In the genomic region with DNA sequence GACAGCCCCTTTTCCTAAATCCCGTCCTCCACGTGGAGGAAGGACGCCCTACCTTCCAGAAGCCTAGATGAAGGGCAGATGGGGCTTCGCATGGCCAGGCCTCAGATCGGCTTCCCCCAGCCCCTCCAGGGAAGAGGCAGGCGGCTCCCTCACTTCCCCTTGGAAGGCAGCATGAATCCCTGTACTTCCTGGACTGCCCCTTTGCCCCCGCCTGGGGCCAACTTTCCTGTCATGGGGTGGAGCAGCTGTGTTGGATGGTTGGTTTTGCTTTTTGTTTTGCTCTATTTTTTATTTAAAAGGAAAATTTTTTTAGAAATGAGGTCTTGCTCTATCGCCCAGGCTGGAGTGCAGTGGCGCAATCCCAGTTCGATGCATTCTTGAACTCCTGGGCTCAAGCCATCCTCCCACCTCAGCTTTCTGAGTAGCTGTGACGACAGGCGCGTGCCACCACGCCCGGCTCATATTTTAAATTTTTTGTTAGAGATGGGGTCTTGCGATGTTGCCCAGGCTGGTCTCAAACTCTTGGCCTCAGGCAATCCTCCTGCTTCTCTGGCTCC, we compare ENCODE assay signal across 9 cellular contexts. TPM values are rescaled to one million over a fixed set of nuclear protein-coding genes. Genes with fewer than 3 reads are reported as not detected.
DNase-seq lines count a peak whose midpoint lies in the region; ATAC-seq lines count a peak whose summit lies in the region.
"Had no signal": no experiment of that assay in that cellular context is flagged by ENCODE, and none has a peak within 500 bp of the region (broad histone marks: within the 10 kb centered on the region; RNA-seq: fewer than 3 reads in every experiment).

No MANE protein-coding gene starts in this region.

- no peaks in the 10 kb centered on the region for H3K9me3 ChIP-seq in endocrine pancreas (ENCODE audit: control insufficient read depth, low read length)
- no peaks in the 10 kb centered on the region for H3K9me3 ChIP-seq in mucosa of rectum (ENCODE audit: control insufficient read depth in 2 of 2, low read length in 2 of 2)

- H3K4me1 ChIP-seq in endocrine pancreas (ENCODE audit: control insufficient read depth, insufficient read depth, low read length) = no peaks in the 10 kb centered on the region
- peaks cover 36 to 46% of the 10 kb centered on the region in 2 donors for H3K4me1 ChIP-seq in mucosa of rectum (ENCODE audit: control insufficient read depth in 2 of 2, insufficient read depth in 2 of 2, low read length in 2 of 2)

- intact Hi-C loops in activated T-helper 2 cell treated with anti-CD3 and anti-CD28 coated beads, Interferon-gamma antibody, Interleukin-2, Interleukin-4, amounts not matched to agents 10 μg/mL and 5 μg/mL and 100 μg/mL, durations not matched to agents 14 hours and 24 hours and 36 hours (cut with micrococcal nuclease) = no loop called here

- no peaks in the 10 kb centered on the region for H3K9me3 Mint-ChIP-seq in activated naive CD4-positive, alpha-beta T cell treated with anti-CD3 and anti-CD28 coated beads, Interleukin-2, amount 50 U/mL, for 72 hours
- no peaks in the 10 kb centered on the region for H3K9me3 Mint-ChIP-seq in activated T-helper 2 cell treated with anti-CD3 and anti-CD28 coated beads, Interferon-gamma antibody, Interleukin-2, Interleukin-4, amounts not matched to agents 10 μg/mL and 5 μg/mL and 100 μg/mL, durations not matched to agents 14 hours and 24 hours and 36 hours
- no peaks in the 10 kb centered on the region for H3K9me3 Mint-ChIP-seq in activated T-cell treated with anti-CD3 and anti-CD28 coated beads, Interleukin-2, amount 50 U/mL, for 4 hours
- H3K9me3 Mint-ChIP-seq: central memory CD8-positive, alpha-beta T cell had no signal

- H3K27ac Mint-ChIP-seq in activated naive CD4-positive, alpha-beta T cell treated with anti-CD3 and anti-CD28 coated beads, Interleukin-2, amount 50 U/mL, for 72 hours = no peak overlapping the region
- H3K27ac Mint-ChIP-seq in activated T-helper 2 cell treated with anti-CD3 and anti-CD28 coated beads, Interferon-gamma antibody, Interleukin-2, Interleukin-4, amounts not matched to agents 10 μg/mL and 5 μg/mL and 100 μg/mL, durations not matched to agents 14 hours and 24 hours and 36 hours = no peak overlapping the region

- H3K9ac ChIP-seq in endocrine pancreas (ENCODE audit: control insufficient read depth, insufficient read depth, low read length) (peak overlapping the region; percentile 71), mucosa of rectum (ENCODE audit: low read depth in 1 of 2, low read length in 2 of 2) (peak overlapping the region in 1 of 2 donors; percentile 66)

- H3K27ac ChIP-seq in mucosa of rectum (ENCODE audit: low read depth in 2 of 2, low read length in 2 of 2) = peak overlapping the region; percentile 72 to 79

- no peaks in the 10 kb centered on the region for H3K36me3 Mint-ChIP-seq in activated naive CD4-positive, alpha-beta T cell treated with anti-CD3 and anti-CD28 coated beads, Interleukin-2, amount 50 U/mL, for 72 hours
- H3K36me3 Mint-ChIP-seq in activated T-helper 2 cell treated with anti-CD3 and anti-CD28 coated beads, Interferon-gamma antibody, Interleukin-2, Interleukin-4, amounts not matched to agents 10 μg/mL and 5 μg/mL and 100 μg/mL, durations not matched to agents 14 hours and 24 hours and 36 hours (ENCODE audit: low read depth) = no peaks in the 10 kb centered on the region
- H3K36me3 Mint-ChIP-seq in activated T-cell treated with anti-CD3 and anti-CD28 coated beads, Interleukin-2, amount 50 U/mL, for 4 hours (ENCODE audit: insufficient read depth) = no peaks in the 10 kb centered on the region

- H3K27me3 Mint-ChIP-seq in activated T-helper 2 cell treated with anti-CD3 and anti-CD28 coated beads, Interferon-gamma antibody, Interleukin-2, Interleukin-4, amounts not matched to agents 10 μg/mL and 5 μg/mL and 100 μg/mL, durations not matched to agents 14 hours and 24 hours and 36 hours (ENCODE audit: low read depth) = no peaks in the 10 kb centered on the region
- peaks cover 13% of the 10 kb centered on the region for H3K27me3 Mint-ChIP-seq in activated T-cell treated with anti-CD3 and anti-CD28 coated beads, Interleukin-2, amount 50 U/mL, for 4 hours (ENCODE audit: low read depth)

- ATAC-seq in activated naive CD4-positive, alpha-beta T cell treated with anti-CD3 and anti-CD28 coated beads, Interleukin-2, amount 50 U/mL, for 72 hours = no peak
- no peak for ATAC-seq in activated T-cell treated with anti-CD3 and anti-CD28 coated beads, Interleukin-2, amount 50 U/mL, for 4 hours

- DNase-seq in A172 (ENCODE audit: low spot score) (peak; percentile 63), MV-4-11 (lab: John Stamatoyannopoulos, UW) (peak; percentile 56), NCI-H524 treated with DMSO at 0.1 percent for 48 hours (lab: John Stamatoyannopoulos, UW) (no peak)
- DNase-seq in activated naive CD4-positive, alpha-beta T cell treated with anti-CD3 and anti-CD28 coated beads, Interleukin-2, amount 50 U/mL, for 72 hours (ENCODE audit: low spot score in 2 of 2) = no peak
- no peak for DNase-seq in activated T-helper 2 cell treated with anti-CD3 and anti-CD28 coated beads, Interferon-gamma antibody, Interleukin-2, Interleukin-4, amounts not matched to agents 10 μg/mL and 5 μg/mL and 100 μg/mL, durations not matched to agents 14 hours and 24 hours and 36 hours (ENCODE audit: low spot score)
- no peak for DNase-seq in activated T-cell treated with anti-CD3 and anti-CD28 coated beads, Interleukin-2, amount 50 U/mL, for 4 hours

- no peaks in the 10 kb centered on the region for H3K4me1 Mint-ChIP-seq in activated T-helper 2 cell treated with anti-CD3 and anti-CD28 coated beads, Interferon-gamma antibody, Interleukin-2, Interleukin-4, amounts not matched to agents 10 μg/mL and 5 μg/mL and 100 μg/mL, durations not matched to agents 14 hours and 24 hours and 36 hours (ENCODE audit: low read depth)
- H3K4me1 Mint-ChIP-seq in activated T-cell treated with anti-CD3 and anti-CD28 coated beads, Interleukin-2, amount 50 U/mL, for 4 hours (ENCODE audit: low read depth) = no peaks in the 10 kb centered on the region
- H3K4me1 Mint-ChIP-seq: central memory CD8-positive, alpha-beta T cell had no signal

- H3K4me3 ChIP-seq in endocrine pancreas (ENCODE audit: control insufficient read depth, insufficient read depth, low read length) (no peak overlapping the region), mucosa of rectum (ENCODE audit: low read length in 2 of 2) (peak overlapping the region; percentile 31 to 67)

- H3K27me3 ChIP-seq in endocrine pancreas (ENCODE audit: control insufficient read depth, insufficient read depth, low read length) = no peaks in the 10 kb centered on the region
- no peaks in the 10 kb centered on the region for H3K27me3 ChIP-seq in mucosa of rectum (ENCODE audit: control insufficient read depth in 2 of 2, insufficient read depth in 2 of 2, low read length in 2 of 2)

- H3K4me3 Mint-ChIP-seq in activated T-helper 2 cell treated with anti-CD3 and anti-CD28 coated beads, Interferon-gamma antibody, Interleukin-2, Interleukin-4, amounts not matched to agents 10 μg/mL and 5 μg/mL and 100 μg/mL, durations not matched to agents 14 hours and 24 hours and 36 hours (ENCODE audit: low read depth) = no peak overlapping the region
- H3K4me3 Mint-ChIP-seq in activated T-cell treated with anti-CD3 and anti-CD28 coated beads, Interleukin-2, amount 50 U/mL, for 4 hours = no peak overlapping the region
- H3K4me3 Mint-ChIP-seq: central memory CD8-positive, alpha-beta T cell had no signal

- H3K36me3 ChIP-seq in endocrine pancreas (ENCODE audit: control insufficient read depth, insufficient read depth, low read length) = no peaks in the 10 kb centered on the region
- no peaks in the 10 kb centered on the region for H3K36me3 ChIP-seq in mucosa of rectum (ENCODE audit: control insufficient read depth in 2 of 2, insufficient read depth in 2 of 2, low read length in 2 of 2)

RNA-seq across cellular contexts. Expression of a gene that starts 27.2 kb away (rescaled TPM):
- 25.2 and 54.7 TPM in 2 replicates for total RNA-seq in A172 (2014; rRNA removed; shearing (Covaris generic))
- 1 to 10 TPM; 1.7 to 6.4 TPM for total RNA-seq in activated naive CD4-positive, alpha-beta T cell treated with anti-CD3 and anti-CD28 coated beads, Interleukin-2, amount 50 U/mL, for 72 hours
- 2.9 and 3.1 TPM in 2 replicates for total RNA-seq in activated T-helper 2 cell treated with anti-CD3 and anti-CD28 coated beads, Interferon-gamma antibody, Interleukin-2, Interleukin-4, amounts not matched to agents 10 μg/mL and 5 μg/mL and 100 μg/mL, durations not matched to agents 14 hours and 24 hours and 36 hours
- 1 to 10 TPM; 1.6 to 2.6 (median 1.9) TPM for total RNA-seq in activated T-cell treated with anti-CD3 and anti-CD28 coated beads, Interleukin-2, amount 50 U/mL, for 4 hours

Comparison
In these comparisons a context has a peak if more than half of its experiments do, and no peak if none do; other contexts are left out.
1. DNase-seq: peak in A172 (single experiment) and MV-4-11 (single experiment); none in NCI-H524 treated with DMSO at 0.1 percent for 48 hours (single experiment), activated naive CD4-positive, alpha-beta T cell treated with anti-CD3 and anti-CD28 coated beads, Interleukin-2, amount 50 U/mL, for 72 hours (0 of 2), activated T-helper 2 cell treated with anti-CD3 and anti-CD28 coated beads, Interferon-gamma antibody, Interleukin-2, Interleukin-4, amounts not matched to agents 10 μg/mL and 5 μg/mL and 100 μg/mL, durations not matched to agents 14 hours and 24 hours and 36 hours (single experiment) and activated T-cell treated with anti-CD3 and anti-CD28 coated beads, Interleukin-2, amount 50 U/mL, for 4 hours (single experiment).